ENCODE assay signal across 9 cellular contexts in the genomic region with DNA sequence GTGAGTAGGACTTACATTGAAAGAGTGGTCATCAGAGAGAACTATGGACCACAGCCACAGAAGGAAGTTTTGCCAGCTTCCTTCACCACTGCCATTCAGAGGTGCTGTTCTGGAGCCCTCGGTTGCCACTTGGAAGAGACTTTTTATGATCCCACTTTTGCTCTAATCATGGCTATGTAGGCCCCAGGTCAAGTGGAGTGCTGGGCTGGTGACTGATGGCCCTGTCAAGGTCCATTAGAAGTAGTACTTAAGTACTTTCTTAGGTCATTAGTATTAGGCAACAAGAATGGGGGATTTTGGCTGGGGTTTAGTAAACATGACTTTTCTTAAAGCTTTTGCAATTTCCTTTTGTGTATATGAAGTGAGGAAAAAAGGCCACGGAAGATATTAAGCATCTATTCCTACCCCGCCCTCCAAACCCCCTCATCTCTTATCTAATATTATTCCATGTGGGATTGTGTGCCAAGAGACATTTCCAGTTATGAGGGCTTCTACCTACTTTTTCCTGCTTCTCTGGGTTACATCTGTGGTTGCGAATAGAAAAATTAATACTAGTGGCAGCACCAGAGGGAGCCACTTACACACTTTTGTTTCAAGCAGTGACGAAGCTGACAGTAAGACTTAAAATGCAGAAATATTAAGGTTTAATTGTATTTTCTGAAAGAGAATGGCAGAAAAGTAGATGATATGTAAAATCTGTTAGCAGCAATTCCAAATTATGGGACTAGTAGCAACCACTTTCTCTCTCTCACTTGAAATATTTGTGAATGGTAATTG. TPM values are rescaled to one million over a fixed set of nuclear protein-coding genes. Genes with fewer than 3 reads are reported as not detected.
DNase-seq lines count a peak whose midpoint lies in the region; ATAC-seq and TF ChIP-seq lines count a peak whose summit lies in the region.
"Had no signal": no experiment of that assay in that cellular context is flagged by ENCODE, and none has a peak within 500 bp of the region (broad histone marks: within the 10 kb centered on the region; RNA-seq: fewer than 3 reads in every experiment).

No MANE protein-coding gene starts in this region.

- ATAC-seq in gastroesophageal sphincter: peak; percentile 48
- ATAC-seq in HG03196 (IDR thresholded peaks at IDR 0.05; ENCODE audit: unreplicated experiment): no peak
- no peak for ATAC-seq in stimulated activated effector memory CD8-positive, alpha-beta T cell treated with anti-CD3 and anti-CD28 coated beads, Interleukin-12 subunit alpha, Interleukin-12 subunit beta, amount 100 ng/mL, for 72 hours

- H3K27me3 ChIP-seq in gastroesophageal sphincter (no peaks in the 10 kb centered on the region), skeletal muscle satellite cell (ENCODE audit: control insufficient read depth, insufficient read depth, low read length) (no peaks in the 10 kb centered on the region)

- H3K9me3 Mint-ChIP-seq in stimulated activated effector memory CD8-positive, alpha-beta T cell treated with anti-CD3 and anti-CD28 coated beads, Interleukin-12 subunit alpha, Interleukin-12 subunit beta, amount 100 ng/mL, for 72 hours: peaks cover 4% of the 10 kb centered on the region

- no peak overlapping the region for H3K27ac ChIP-seq in gastroesophageal sphincter
- H3K27ac ChIP-seq: epithelial cell of prostate had no signal

- H3K9ac ChIP-seq in skeletal muscle satellite cell (ENCODE audit: low read depth, low read length): no peak overlapping the region

- peak overlapping the region; percentile 40 for H3K4me2 ChIP-seq in skeletal muscle satellite cell (ENCODE audit: low read length)

- TF ChIP-seq EP300 in gastroesophageal sphincter (IDR thresholded peaks at IDR 0.05): no peak

- DNase-seq in Ammon's horn (ENCODE audit: low spot score) (peak; percentile 79), HFF-Myc (ENCODE audit: extremely low read depth, low read depth) (no peak), SK-N-DZ (ENCODE audit: low spot score) (peak; percentile 55), NK-92 (lab: John Stamatoyannopoulos, UW; ENCODE audit: unreplicated experiment) (no peak)
- DNase-seq in stimulated activated effector memory CD8-positive, alpha-beta T cell treated with anti-CD3 and anti-CD28 coated beads, Interleukin-12 subunit alpha, Interleukin-12 subunit beta, amount 100 ng/mL, for 72 hours (ENCODE audit: low spot score in 2 of 2): no peak

- no peaks in the 10 kb centered on the region for H3K36me3 ChIP-seq in gastroesophageal sphincter
- H3K36me3 ChIP-seq in skeletal muscle satellite cell (ENCODE audit: insufficient read depth, low read length): no peaks in the 10 kb centered on the region

- H3K9me3 ChIP-seq in gastroesophageal sphincter (no peaks in the 10 kb centered on the region), skeletal muscle satellite cell (replicated peaks; ENCODE audit: low read length) (no peaks in the 10 kb centered on the region)

- no peak for TF ChIP-seq POLR2A in gastroesophageal sphincter (IDR thresholded peaks at IDR 0.05)

- H3K27ac Mint-ChIP-seq in stimulated activated effector memory CD8-positive, alpha-beta T cell treated with anti-CD3 and anti-CD28 coated beads, Interleukin-12 subunit alpha, Interleukin-12 subunit beta, amount 100 ng/mL, for 72 hours: no peak overlapping the region

- no peaks in the 10 kb centered on the region for H3K36me3 Mint-ChIP-seq in stimulated activated effector memory CD8-positive, alpha-beta T cell treated with anti-CD3 and anti-CD28 coated beads, Interleukin-12 subunit alpha, Interleukin-12 subunit beta, amount 100 ng/mL, for 72 hours

- H3K4me3 ChIP-seq in HFF-Myc (replicated peaks; ENCODE audit: low read depth, low read length) (no peak overlapping the region), gastroesophageal sphincter (peak overlapping the region; percentile 19 to 24), skeletal muscle satellite cell (ENCODE audit: low read length) (no peak overlapping the region)

- H3K4me1 ChIP-seq in gastroesophageal sphincter (peaks cover 0 to 18% (median 5%) of the 10 kb centered on the region in 3 donors), skeletal muscle satellite cell (ENCODE audit: control insufficient read depth, insufficient read depth, low read length) (no peaks in the 10 kb centered on the region)

- no peaks in the 10 kb centered on the region for H3K4me1 Mint-ChIP-seq in stimulated activated effector memory CD8-positive, alpha-beta T cell treated with anti-CD3 and anti-CD28 coated beads, Interleukin-12 subunit alpha, Interleukin-12 subunit beta, amount 100 ng/mL, for 72 hours

- WGBS in gastroesophageal sphincter (ENCODE audit: low coverage in 1 of 2), 2 donors: 15 to 43% methylated on average over 5 of the region's 5 CpGs

- peak; percentile 16 for TF ChIP-seq CTCF in HFF-Myc (IDR thresholded peaks at IDR 0.05; ENCODE audit: low read depth, low read length, missing control alignments)
- peak; percentile 30 to 61 (median 54) for TF ChIP-seq CTCF in gastroesophageal sphincter (IDR thresholded peaks at IDR 0.05)

- H3K4me3 Mint-ChIP-seq in stimulated activated effector memory CD8-positive, alpha-beta T cell treated with anti-CD3 and anti-CD28 coated beads, Interleukin-12 subunit alpha, Interleukin-12 subunit beta, amount 100 ng/mL, for 72 hours: no peak overlapping the region

RNA-seq across cellular contexts. Expression of gene NLGN1, which starts 13.9 kb away (rescaled TPM):
- 4.5 and 7.4 TPM in 2 replicates for polyA plus RNA-seq in SK-N-DZ (2014; cell fraction: cytosol; rRNA removed)
- 2.4 TPM in 2 replicates for polyA plus RNA-seq in SK-N-DZ (2014; cell fraction: nucleus; rRNA removed)
- total RNA-seq in gastroesophageal sphincter: 10 to 100 TPM; 13.4 to 26.4 (median 24.0) TPM
- 5.6 and 5.7 TPM in 2 replicates for total RNA-seq in skeletal muscle satellite cell (2012; rRNA removed)

Comparison
In these comparisons a context has a peak if more than half of its experiments do, and no peak if none do; other contexts are left out.
1. DNase-seq: peak in Ammon's horn (single experiment) and SK-N-DZ (single experiment); none in HFF-Myc (single experiment), NK-92 (single experiment) and stimulated activated effector memory CD8-positive, alpha-beta T cell treated with anti-CD3 and anti-CD28 coated beads, Interleukin-12 subunit alpha, Interleukin-12 subunit beta, amount 100 ng/mL, for 72 hours (0 of 2).
2. H3K4me3 ChIP-seq: peak in gastroesophageal sphincter (2 of 2); none in HFF-Myc (single experiment) and skeletal muscle satellite cell (single experiment).